In the genomic region with DNA sequence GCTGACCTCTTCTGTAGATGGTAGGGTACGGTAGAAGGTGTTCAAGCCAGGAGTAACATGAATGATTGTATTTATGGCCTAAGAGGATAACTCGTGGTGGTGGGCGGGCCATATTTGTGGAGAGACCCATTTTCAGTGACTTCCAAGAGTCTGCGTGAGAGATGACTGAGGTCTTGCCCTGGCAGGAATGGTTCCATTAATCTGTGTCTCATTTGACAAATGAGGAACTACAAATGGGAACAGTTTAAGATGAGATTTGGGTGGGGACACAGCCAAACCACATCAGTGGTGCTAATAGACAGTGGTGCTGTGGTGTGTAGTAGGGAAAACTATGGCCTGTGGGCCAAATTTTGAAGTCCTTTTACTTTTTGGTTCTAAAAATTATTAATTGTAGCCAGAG, we compare ENCODE assay signal across 22 cellular contexts. TPM values are rescaled to one million over a fixed set of nuclear protein-coding genes. Genes with fewer than 3 reads are reported as not detected.
DNase-seq lines count a peak whose midpoint lies in the region; ATAC-seq and TF ChIP-seq lines count a peak whose summit lies in the region.
"Had no signal": no experiment of that assay in that cellular context is flagged by ENCODE, and none has a peak within 500 bp of the region (broad histone marks: within the 10 kb centered on the region; RNA-seq: fewer than 3 reads in every experiment).

No MANE protein-coding gene starts in this region.

- no peak for TF ChIP-seq EP300 in esophagus muscularis mucosa (IDR thresholded peaks at IDR 0.05)

- peaks cover 98% of the 10 kb centered on the region for H3K4me1 ChIP-seq in RWPE2 (ENCODE audit: insufficient read depth, poor library complexity, severe bottlenecking)
- H3K4me1 ChIP-seq in esophagus muscularis mucosa, result peaks cover 49 to 86% (median 79%) of the 10 kb centered on the region in 4 donors
- H3K4me1 ChIP-seq in tibial artery, result peaks cover 0 to 85% (median 47%) of the 10 kb centered on the region in 4 donors
- peaks cover 18 to 47% of the 10 kb centered on the region in 2 donors for H3K4me1 ChIP-seq in left lung

- intact Hi-C loops in esophagus muscularis mucosa (cut with DNase I) (no loop called here), tibial artery (cut with DNase I; ENCODE audit: low total_unique reads) (no loop called here), left lung (cut with DNase I) (no loop called here)

- no peak for TF ChIP-seq POLR2A in esophagus muscularis mucosa (IDR thresholded peaks at IDR 0.05; ENCODE audit: low read depth)

- no peaks in the 10 kb centered on the region for H3K27me3 ChIP-seq in RWPE2 (ENCODE audit: insufficient read depth, poor library complexity, severe bottlenecking)
- no peaks in the 10 kb centered on the region for H3K27me3 ChIP-seq in esophagus muscularis mucosa
- no peaks in the 10 kb centered on the region for H3K27me3 ChIP-seq in tibial artery
- no peaks in the 10 kb centered on the region for H3K27me3 ChIP-seq in left lung
- H3K27me3 ChIP-seq: BLaER1 treated with 17β-estradiol and CSF1 and Interleukin-3, amounts not matched to agents 10 nM and 100 nM; gastrocnemius medialis; thyroid gland had no signal

- H3K4me3 ChIP-seq in RWPE2 (ENCODE audit: severe bottlenecking), result no peak overlapping the region
- no peak overlapping the region for H3K4me3 ChIP-seq in esophagus muscularis mucosa
- H3K4me3 ChIP-seq in tibial artery, result no peak overlapping the region
- H3K4me3 ChIP-seq in left lung, result no peak overlapping the region
- H3K4me3 ChIP-seq: BLaER1 treated with 17β-estradiol and CSF1 and Interleukin-3, amounts not matched to agents 10 nM and 100 nM; gastrocnemius medialis; thyroid gland had no signal

- no peak for TF ChIP-seq CTCF in RWPE2 (IDR thresholded peaks at IDR 0.05; ENCODE audit: poor library complexity, severe bottlenecking)
- TF ChIP-seq CTCF in esophagus muscularis mucosa (IDR thresholded peaks at IDR 0.05), result no peak
- TF ChIP-seq CTCF in tibial artery (IDR thresholded peaks at IDR 0.05), result no peak
- no peak for TF ChIP-seq CTCF in left lung (IDR thresholded peaks at IDR 0.05)

- WGBS in esophagus muscularis mucosa, result 76% methylated on average over 4 of the region's 4 CpGs

- in situ Hi-C loops in KBM-7 (cut with MboI; ENCODE audit: low pct_unique_long_range_greater_than_20kb, low sequenced_read_pairs), result no loop called here

- no peaks in the 10 kb centered on the region for H3K9me3 ChIP-seq in RWPE2 (ENCODE audit: severe bottlenecking)
- H3K9me3 ChIP-seq in esophagus muscularis mucosa, result no peaks in the 10 kb centered on the region
- H3K9me3 ChIP-seq in tibial artery, result no peaks in the 10 kb centered on the region
- H3K9me3 ChIP-seq in left lung, result no peaks in the 10 kb centered on the region
- H3K9me3 ChIP-seq: gastrocnemius medialis, thyroid gland had no signal

- H3K36me3 ChIP-seq in RWPE2 (ENCODE audit: low read depth), result peaks cover 88% of the 10 kb centered on the region
- no peaks in the 10 kb centered on the region for H3K36me3 ChIP-seq in esophagus muscularis mucosa
- H3K36me3 ChIP-seq in tibial artery, result no peaks in the 10 kb centered on the region
- H3K36me3 ChIP-seq in left lung, result no peaks in the 10 kb centered on the region
- H3K36me3 ChIP-seq: gastrocnemius medialis, thyroid gland had no signal

- DNase-seq in KBM-7 (peak; percentile 56), RWPE2 (ENCODE audit: low spot score) (no peak), esophagus muscularis mucosa (ENCODE audit: extremely low spot score) (no peak), tibial artery (no peak), AG08395 (ENCODE audit: low spot score) (no peak), left lung (no peak)
- DNase-seq: activated CD4-positive, CD25-positive, alpha-beta regulatory T cell treated with anti-CD3 and anti-CD28 coated beads, Interleukin-2, amount 50 U/mL, for 72 hours; activated CD8-positive, alpha-beta T cell treated with anti-CD3 and anti-CD28 coated beads for 36 hours; activated gamma-delta T cell treated with Interleukin-2 at 50 U/mL for 16 hours; central memory CD4-positive, alpha-beta T cell; DND-41; gastrocnemius medialis; hippocampal formation; naive B cell; NCI-H1436 treated with DMSO at 0.1 percent for 48 hours; nucleus accumbens; T1000; thyroid gland had no signal

- H3K27ac ChIP-seq in RWPE2 (ENCODE audit: poor library complexity, severe bottlenecking), result peak overlapping the region; percentile 94
- peak overlapping the region; percentile 42 to 86 (median 64) for H3K27ac ChIP-seq in esophagus muscularis mucosa (replicated peaks in 1 of 4)
- peak overlapping the region; percentile 28 to 35 for H3K27ac ChIP-seq in tibial artery
- H3K27ac ChIP-seq in left lung, result no peak overlapping the region
- H3K27ac ChIP-seq: BLaER1 treated with 17β-estradiol and CSF1 and Interleukin-3, amounts not matched to agents 10 nM and 100 nM; gastrocnemius medialis; thyroid gland had no signal

- ATAC-seq in RWPE2 (ENCODE audit: low read depth), result no peak
- ATAC-seq in HG02642 (IDR thresholded peaks at IDR 0.05; ENCODE audit: poor library complexity, unreplicated experiment), result no peak
- ATAC-seq in left lung, result no peak
- ATAC-seq: activated CD8-positive, alpha-beta T cell treated with anti-CD3 and anti-CD28 coated beads for 36 hours; gastrocnemius medialis; left lobe of liver; Right ventricle myocardium inferior had no signal

RNA-seq across cellular contexts. Expression of gene FLNB, which starts 47.1 kb away (rescaled TPM):
- total RNA-seq in esophagus muscularis mucosa (100 to 1,000 TPM in 2 of 4 donors, 10 to 100 TPM in 2; 61.9 to 114 (median 89.9) TPM), left lung (100 to 1,000 TPM in 1 of 2 donors, 10 to 100 TPM in 1; 80.1 to 126 TPM)

Comparison
In these comparisons a context has a peak if more than half of its experiments do, and no peak if none do; other contexts are left out.
1. H3K27ac ChIP-seq: peak in RWPE2 (single experiment), esophagus muscularis mucosa (4 of 4) and tibial artery (2 of 2); none in left lung (0 of 2).